15 cellular contexts compared by ENCODE assay signal in genomic region chr5:4924581-4924980, GRCh38.
"Had no signal": no experiment of that assay in that cellular context is flagged by ENCODE, and none has a peak within 500 bp of the region (broad histone marks: within the 10 kb centered on the region; RNA-seq: fewer than 3 reads in every experiment).

No MANE protein-coding gene starts in this region.

- H3K27ac ChIP-seq: body of pancreas, heart left ventricle, left ventricle myocardium inferior, thyroid gland had no signal

- H3K27me3 ChIP-seq: body of pancreas, heart left ventricle, thyroid gland had no signal

- H3K9me3 ChIP-seq: body of pancreas, heart left ventricle, mucosa of descending colon, thyroid gland had no signal

- DNase-seq: activated CD4-positive, alpha-beta T cell treated with anti-CD3 and anti-CD28 coated beads for 1 hour; activated CD4-positive, alpha-beta T cell treated with anti-CD3 and anti-CD28 coated beads, Interleukin-2, amount 50 U/mL, for 48 hours; activated naive CD4-positive, alpha-beta T cell treated with anti-CD3 and anti-CD28 coated beads, Interleukin-2, amount 10 ng/mL, durations not matched to agents 7 days and 5 days; body of pancreas; central memory CD4-positive, alpha-beta T cell; cortex of kidney; effector CD8-positive, alpha-beta T cell; heart left ventricle; left ventricle myocardium inferior; mucosa of descending colon; naive thymus-derived CD4-positive, alpha-beta T cell; stimulated activated CD4-positive, alpha-beta T cell treated with anti-CD3 and anti-CD28 coated beads, Interleukin-15, amount 100 ng/mL, for 24 hours; stimulated activated CD4-positive, alpha-beta T cell treated with anti-CD3 and anti-CD28 coated beads, Interleukin-4, amount 100 ng/mL, for 1 hour; stimulated activated naive B cell treated with anti-CD40 and anti-IgM and Interleukin-4, amounts not matched to agents 10 μg/mL and 1 μg/mL and 100 μg/mL, for 72 hours; thyroid gland had no signal

- H3K4me1 ChIP-seq: body of pancreas, heart left ventricle, left ventricle myocardium inferior, thyroid gland had no signal

- ATAC-seq: body of pancreas; heart left ventricle; mucosa of descending colon; naive thymus-derived CD4-positive, alpha-beta T cell; stimulated activated naive B cell treated with anti-CD40 and anti-IgM and Interleukin-4, amounts not matched to agents 10 μg/mL and 1 μg/mL and 100 μg/mL, for 72 hours had no signal

- H3K4me3 ChIP-seq: body of pancreas, heart left ventricle, left ventricle myocardium inferior, mucosa of descending colon, thyroid gland had no signal

- H3K36me3 ChIP-seq: heart left ventricle, left ventricle myocardium inferior, thyroid gland had no signal
